Comparison of ENCODE assay signal across 11 cellular contexts in genomic region chr10:110492069-110492782, GRCh38. TPM values are rescaled to one million over a fixed set of nuclear protein-coding genes. Genes with fewer than 3 reads are reported as not detected.
A peak's percentile ranks its signal among the peaks of the same experiment; 100 is the strongest.
DNase-seq lines count a peak whose midpoint lies in the region; ATAC-seq, FAIRE-seq and TF ChIP-seq lines count a peak whose summit lies in the region.
"Had no signal": no experiment of that assay in that cellular context is flagged by ENCODE, and none has a peak within 500 bp of the region (broad histone marks: within the 10 kb centered on the region; RNA-seq: fewer than 3 reads in every experiment).

No MANE protein-coding gene starts in this region.

- no peaks in the 10 kb centered on the region for H3K9me3 ChIP-seq in Karpas-422 (ENCODE audit: low read length)
- H3K9me3 ChIP-seq in breast epithelium: no peaks in the 10 kb centered on the region
- H3K9me3 ChIP-seq: mucosa of descending colon had no signal

- H3K9ac ChIP-seq in Karpas-422 (ENCODE audit: low read length): no peak overlapping the region

- H3K9me2 ChIP-seq in Karpas-422 (replicated peaks; ENCODE audit: insufficient read depth, low read length): no peaks in the 10 kb centered on the region

- H2AFZ ChIP-seq in Karpas-422 (ENCODE audit: low read length): no peak overlapping the region

- intact Hi-C loops in breast epithelium (cut with DNase I; ENCODE audit: low total_unique reads): no loop called here

- no peak for TF ChIP-seq CTCF in breast epithelium (IDR thresholded peaks at IDR 0.05)

- no peaks in the 10 kb centered on the region for H3K36me3 ChIP-seq in Karpas-422 (ENCODE audit: insufficient read depth, low read length)
- H3K36me3 ChIP-seq in breast epithelium: no peaks in the 10 kb centered on the region

- H3K79me2 ChIP-seq in Karpas-422 (ENCODE audit: low read length): no peaks in the 10 kb centered on the region

- no peaks in the 10 kb centered on the region for H3K27me3 ChIP-seq in Karpas-422 (ENCODE audit: low read length)
- no peaks in the 10 kb centered on the region for H3K27me3 ChIP-seq in breast epithelium

- peak; percentile 23 for FAIRE-seq in GM12891 (lab: Jason Lieb, UNC)
- FAIRE-seq: islet of Langerhans had no signal

- no peak overlapping the region; the same call in 1 of the 2 replicates for H3K27ac ChIP-seq in Karpas-422 (ENCODE audit: low read length)
- peak overlapping the region in 1 of 2 donors; percentile 65 for H3K27ac ChIP-seq in breast epithelium

- peak overlapping the region; percentile 53 for H3K4me2 ChIP-seq in Karpas-422 (ENCODE audit: low read depth, low read length, poor library complexity, severe bottlenecking)

- ATAC-seq in GM21737 (IDR thresholded peaks at IDR 0.05; ENCODE audit: unreplicated experiment) (peak; percentile 45), GM21390 (IDR thresholded peaks at IDR 0.05; ENCODE audit: unreplicated experiment) (no peak)
- ATAC-seq: mucosa of descending colon had no signal

- H3K4me3 ChIP-seq in Karpas-422 (ENCODE audit: low read length) (0 out of 2 replicates have a peak overlapping the region, but pooled peaks have one; percentile 21), breast epithelium (no peak overlapping the region)
- H3K4me3 ChIP-seq: mucosa of descending colon had no signal

- TF ChIP-seq POLR2A in GM12891 (IDR thresholded peaks at IDR 0.05; ENCODE audit: low read depth, low read length) (no peak), breast epithelium (IDR thresholded peaks at IDR 0.05) (no peak)

- peaks cover 29% of the 10 kb centered on the region for H3K4me1 ChIP-seq in Karpas-422 (ENCODE audit: low read length)
- H3K4me1 ChIP-seq in breast epithelium: no peaks in the 10 kb centered on the region

- 0 out of 2 replicates have a peak, but pooled peaks cover 6% of the 10 kb centered on the region for H4K20me1 ChIP-seq in Karpas-422 (ENCODE audit: insufficient read depth, low read depth, low read length)

- DNase-seq in GM12891 (ENCODE audit: insufficient read length, low spot score) (no peak), Karpas-422 (peak; percentile 80), iris pigment epithelial cell (ENCODE audit: low read depth) (peak; percentile 14), NCI-H524 treated with DMSO at 0.1 percent for 48 hours (lab: John Stamatoyannopoulos, UW) (no peak), breast epithelium (ENCODE audit: low spot score in 2 of 2) (no peak), T-helper 2 cell (no peak)
- DNase-seq: CD8-positive, alpha-beta memory T cell; mucosa of descending colon had no signal

TF ChIP-seq in GM12891, 5 proteins besides CTCF, POLR2A, EP300 and RAD21:
- TF ChIP-seq POLR2AphosphoS5 (IDR thresholded peaks at IDR 0.05; ENCODE audit: low read depth, low read length) (no peak), SPI1 (IDR thresholded peaks at IDR 0.05; ENCODE audit: low read depth, low read length) (no peak), POU2F2 (IDR thresholded peaks at IDR 0.05; ENCODE audit: low read depth, low read length) (no peak), PAX5 (IDR thresholded peaks at IDR 0.05; ENCODE audit: insufficient read depth, low read length, severe bottlenecking) (no peak), TAF1 (IDR thresholded peaks at IDR 0.05; ENCODE audit: low read depth, low read length) (no peak)

RNA-seq across cellular contexts. Expression of gene DUSP5, which starts 5.5 kb away (rescaled TPM):
- 60.6 TPM for polyA plus RNA-seq in GM12891 (2012; ENCODE audit: low read depth, missing spikeins)
- 23.6 and 26.6 TPM in 2 replicates for total RNA-seq in Karpas-422 (2014; rRNA removed; shearing (Covaris generic); ENCODE audit: low replicate concordance)
- total RNA-seq in breast epithelium: 10 to 100 TPM in 2 of 3 donors, 1 to 10 TPM in 1; 3.8 to 35.4 (median 26.9) TPM

Comparison
In these comparisons a context has a peak if more than half of its experiments do, and no peak if none do; other contexts are left out.
1. DNase-seq: peak in Karpas-422 (single experiment) and iris pigment epithelial cell (single experiment); none in GM12891 (single experiment), NCI-H524 treated with DMSO at 0.1 percent for 48 hours (single experiment), breast epithelium (0 of 2) and T-helper 2 cell (0 of 5).